ENCODE assay signal across 17 cellular contexts in the genomic region with DNA sequence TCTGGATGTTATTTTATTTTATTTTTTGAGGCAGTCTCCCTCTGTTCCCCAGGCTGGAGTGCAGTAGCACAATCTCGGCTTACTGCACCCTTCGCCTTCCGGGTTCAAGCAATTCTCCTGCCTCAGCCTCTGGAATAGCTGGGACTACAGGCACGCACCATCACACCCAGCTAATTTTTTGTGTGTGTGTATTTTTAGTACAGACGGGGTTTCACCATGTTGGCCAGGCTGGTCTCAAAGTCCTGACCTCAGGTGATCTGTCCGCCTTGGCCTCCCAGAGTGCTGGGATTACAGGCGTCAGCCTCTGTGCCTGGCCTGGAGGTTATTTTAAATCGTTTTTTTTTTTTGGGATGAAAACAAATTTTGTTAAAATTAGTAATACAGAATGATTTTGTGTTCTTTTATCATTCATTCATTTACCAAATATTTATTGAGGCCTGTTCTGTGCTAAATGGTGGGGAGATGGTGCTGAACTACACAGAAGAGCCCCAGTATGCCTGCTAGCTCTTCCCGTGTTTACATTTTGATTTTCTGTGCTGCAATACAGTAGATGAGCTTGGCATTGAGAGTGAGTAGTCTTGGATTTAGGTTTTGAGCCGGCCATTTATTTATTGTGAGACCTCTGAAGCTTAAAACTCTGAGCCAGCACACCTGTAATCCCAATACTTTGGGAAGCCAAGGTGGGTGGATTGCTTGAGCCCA. TPM values are rescaled to one million over a fixed set of nuclear protein-coding genes. Genes with fewer than 3 reads are reported as not detected.
DNase-seq lines count a peak whose midpoint lies in the region; ATAC-seq and TF ChIP-seq lines count a peak whose summit lies in the region.
"Had no signal": no experiment of that assay in that cellular context is flagged by ENCODE, and none has a peak within 500 bp of the region (broad histone marks: within the 10 kb centered on the region; RNA-seq: fewer than 3 reads in every experiment).

No MANE protein-coding gene starts in this region.

- H3K27me3 ChIP-seq in Caco-2 (replicated peaks; ENCODE audit: control insufficient read depth, insufficient read depth, low read length) = no peaks in the 10 kb centered on the region
- no peaks in the 10 kb centered on the region for H3K27me3 ChIP-seq in brain microvascular endothelial cell (replicated peaks)
- H3K27me3 ChIP-seq in right lobe of liver = no peaks in the 10 kb centered on the region
- H3K27me3 ChIP-seq in psoas muscle (ENCODE audit: insufficient read depth in 3 of 3, low read length in 2 of 3) = no peaks in the 10 kb centered on the region

- H3K36me3 ChIP-seq in Caco-2 (ENCODE audit: control insufficient read depth, insufficient read depth, low read length) (no peaks in the 10 kb centered on the region), brain microvascular endothelial cell (replicated peaks) (no peaks in the 10 kb centered on the region), right lobe of liver (no peaks in the 10 kb centered on the region), psoas muscle (ENCODE audit: insufficient read depth in 1 of 2, low read depth in 1 of 2) (no peaks in the 10 kb centered on the region)

- in situ Hi-C loops in brain microvascular endothelial cell (cut with HindIII; ENCODE audit: low pct_ligation_motif_present, low sequenced_read_pairs) = no loop called here

- WGBS in right lobe of liver (ENCODE audit: insufficient coverage, low coverage, low lambda C conversion rate, missing lambda C conversion rate) = 20% methylated on average over 10 of the region's 10 CpGs
- 19 to 31% (median 26%) methylated on average over 10 of the region's 10 CpGs for WGBS in psoas muscle, 3 donors

- no peak overlapping the region for H3K4me3 Mint-ChIP-seq in Caco-2 (ENCODE audit: unreplicated experiment)
- H3K4me3 Mint-ChIP-seq: activated CD4-positive, alpha-beta memory T cell treated with anti-CD3 and anti-CD28 coated beads for 36 hours; activated naive CD8-positive, alpha-beta T cell treated with anti-CD3 and anti-CD28 coated beads for 36 hours; stimulated activated naive CD8-positive, alpha-beta T cell treated with anti-CD3 and anti-CD28 coated beads, Interleukin-15, amount 100 ng/mL, for 72 hours had no signal

- no peaks in the 10 kb centered on the region for H3K9me3 Mint-ChIP-seq in Caco-2 (ENCODE audit: unreplicated experiment)
- H3K9me3 Mint-ChIP-seq: activated CD4-positive, alpha-beta memory T cell treated with anti-CD3 and anti-CD28 coated beads for 36 hours; activated naive CD8-positive, alpha-beta T cell treated with anti-CD3 and anti-CD28 coated beads for 36 hours; IgD-negative memory B cell; stimulated activated naive CD8-positive, alpha-beta T cell treated with anti-CD3 and anti-CD28 coated beads, Interleukin-15, amount 100 ng/mL, for 72 hours had no signal

- H3K4me1 Mint-ChIP-seq in Caco-2 (ENCODE audit: low read depth, unreplicated experiment) = peaks cover 63% of the 10 kb centered on the region

- ATAC-seq in right lobe of liver (peak; percentile 26 to 50 (median 32)), psoas muscle (peak; percentile 46 to 75 (median 66)), HG02884 (IDR thresholded peaks at IDR 0.05; ENCODE audit: unreplicated experiment) (no peak), HG02763 (IDR thresholded peaks at IDR 0.05; ENCODE audit: unreplicated experiment) (no peak)
- ATAC-seq: left colon; stimulated activated naive CD8-positive, alpha-beta T cell treated with anti-CD3 and anti-CD28 coated beads, Interleukin-15, amount 100 ng/mL, for 72 hours had no signal

- peak overlapping the region; percentile 58 for H3K27ac ChIP-seq in brain microvascular endothelial cell
- H3K27ac ChIP-seq in right lobe of liver = peak overlapping the region; percentile 40 to 94 (median 49)
- peak overlapping the region; percentile 77 for H3K27ac ChIP-seq in psoas muscle

- POLR2A ChIA-PET in Caco-2 (lab: Charles Lee) = no interaction called here

- peaks cover 85% of the 10 kb centered on the region for H3K4me1 ChIP-seq in Caco-2
- peaks cover 0 to 73% (median 25%) of the 10 kb centered on the region in 4 donors for H3K4me1 ChIP-seq in right lobe of liver
- peaks cover 99% of the 10 kb centered on the region for H3K4me1 ChIP-seq in psoas muscle

- no peaks in the 10 kb centered on the region for H3K27me3 Mint-ChIP-seq in Caco-2 (ENCODE audit: insufficient read depth, unreplicated experiment)
- H3K27me3 Mint-ChIP-seq: activated CD4-positive, alpha-beta memory T cell treated with anti-CD3 and anti-CD28 coated beads for 36 hours; activated naive CD8-positive, alpha-beta T cell treated with anti-CD3 and anti-CD28 coated beads for 36 hours; IgD-negative memory B cell; stimulated activated naive CD8-positive, alpha-beta T cell treated with anti-CD3 and anti-CD28 coated beads, Interleukin-15, amount 100 ng/mL, for 72 hours had no signal

- DNase-seq in Caco-2 = no peak
- DNase-seq in brain microvascular endothelial cell = no peak
- DNase-seq in right lobe of liver = peak in 2 of 3 donors; percentile 33 to 65
- DNase-seq in psoas muscle = peak in 1 of 2 donors; percentile 60
- DNase-seq in dedifferentiated amniotic fluid mesenchymal stem cell (ENCODE audit: extremely low spot score) = no peak
- no peak for DNase-seq in A172 (ENCODE audit: low spot score)
- DNase-seq: activated CD4-positive, alpha-beta memory T cell treated with anti-CD3 and anti-CD28 coated beads for 36 hours; activated naive CD8-positive, alpha-beta T cell treated with anti-CD3 and anti-CD28 coated beads for 36 hours; activated T-cell treated with anti-CD3 and anti-CD28 coated beads, Interleukin-2, amount 50 U/mL, for 48 hours; GF-D8; left colon; NCI-H187 treated with DMSO at 0.1 percent for 48 hours; NCI-H446; stimulated activated naive CD8-positive, alpha-beta T cell treated with anti-CD3 and anti-CD28 coated beads, Interleukin-15, amount 100 ng/mL, for 72 hours had no signal

- TF ChIP-seq CTCF in Caco-2 (IDR thresholded peaks at IDR 0.05; ENCODE audit: insufficient read depth in 1 of 2, low read depth in 1 of 2, low read length in 1 of 2, severe bottlenecking in 1 of 2, unreplicated experiment in 1 of 2) (no peak), brain microvascular endothelial cell (IDR thresholded peaks at IDR 0.05; ENCODE audit: low read depth, low read length, missing control alignments) (no peak), right lobe of liver (IDR thresholded peaks at IDR 0.05) (no peak), psoas muscle (IDR thresholded peaks at IDR 0.05) (no peak)

- intact Hi-C loops in Caco-2 (cut with micrococcal nuclease; ENCODE audit: unreplicated experiment) = no loop called here
- intact Hi-C loops in right lobe of liver (cut with DNase I) = no loop called here
- intact Hi-C loops in psoas muscle (cut with DNase I) = no loop called here

- H3K4me3 ChIP-seq in Caco-2 (ENCODE audit: low read depth, low read length) = no peak overlapping the region
- H3K4me3 ChIP-seq in brain microvascular endothelial cell (ENCODE audit: low read depth, low read length) = no peak overlapping the region
- no peak overlapping the region for H3K4me3 ChIP-seq in right lobe of liver
- H3K4me3 ChIP-seq in psoas muscle = peak overlapping the region; percentile 3

- CTCF ChIA-PET in Caco-2 (lab: Charles Lee) = no interaction called here

- BruUV-seq in Caco-2 (replicated peaks; lab: Mats Ljungman, UMichigan) = no TSS peak

- no peak for TF ChIP-seq POLR2A in right lobe of liver (IDR thresholded peaks at IDR 0.05)

- H3K36me3 Mint-ChIP-seq in Caco-2 (ENCODE audit: insufficient read depth, unreplicated experiment) = no peaks in the 10 kb centered on the region
- H3K36me3 Mint-ChIP-seq: activated CD4-positive, alpha-beta memory T cell treated with anti-CD3 and anti-CD28 coated beads for 36 hours; IgD-negative memory B cell had no signal

- H3K27ac Mint-ChIP-seq in Caco-2 (ENCODE audit: unreplicated experiment) = peak overlapping the region; percentile 71
- H3K27ac Mint-ChIP-seq: activated CD4-positive, alpha-beta memory T cell treated with anti-CD3 and anti-CD28 coated beads for 36 hours; activated naive CD8-positive, alpha-beta T cell treated with anti-CD3 and anti-CD28 coated beads for 36 hours had no signal

- H3K9me3 ChIP-seq in Caco-2 (no peaks in the 10 kb centered on the region), right lobe of liver (no peaks in the 10 kb centered on the region), psoas muscle (no peaks in the 10 kb centered on the region)

RNA-seq across cellular contexts. Expression of a gene that starts 22.7 kb away (rescaled TPM):
- total RNA-seq in Caco-2 (2022) = 222 and 242 TPM in 2 replicates
- total RNA-seq in right lobe of liver = 100 to 1,000 TPM in 3 of 6 experiments, 10 to 100 TPM in 3; 94.4 to 120 (median 103) TPM
- 100 to 1,000 TPM; 163 to 214 (median 187) TPM for total RNA-seq in psoas muscle
- polyA plus RNA-seq in psoas muscle = 100 to 1,000 TPM; 124 to 224 (median 126) TPM
- 166 and 199 TPM in 2 replicates for total RNA-seq in A172 (2014; rRNA removed; shearing (Covaris generic))

Comparison
In these comparisons a context has a peak if more than half of its experiments do, and no peak if none do; other contexts are left out.
1. DNase-seq: peak in right lobe of liver (2 of 3); none in Caco-2 (0 of 2), brain microvascular endothelial cell (single experiment), dedifferentiated amniotic fluid mesenchymal stem cell (single experiment) and A172 (single experiment).
2. ATAC-seq: peak in right lobe of liver (4 of 4) and psoas muscle (4 of 4); none in HG02884 (single experiment) and HG02763 (single experiment).
3. Peak in every context shown above with its lines, with median percentiles within 50 percentile points of each other: H3K27ac ChIP-seq.